Comparison of ENCODE assay signal across 14 cellular contexts in the genomic region with DNA sequence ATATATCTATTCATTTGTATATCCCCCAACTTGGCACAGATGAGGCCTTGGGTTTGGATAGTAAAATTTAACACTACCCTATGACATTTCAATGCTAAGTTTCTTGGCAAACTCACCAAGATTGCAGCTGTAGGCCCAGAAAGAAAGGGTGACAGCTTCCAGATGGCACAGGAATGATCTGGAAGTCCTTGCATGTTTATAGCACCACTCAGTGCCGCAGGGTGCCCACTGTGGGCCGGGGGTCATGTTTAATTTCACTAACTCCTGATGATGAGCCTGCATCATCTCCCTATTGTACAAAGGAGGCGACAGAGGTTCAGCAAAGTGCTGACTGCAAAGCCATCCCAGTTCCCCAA.
DNase-seq lines count a peak whose midpoint lies in the region; ATAC-seq and TF ChIP-seq lines count a peak whose summit lies in the region.
"Had no signal": no experiment of that assay in that cellular context is flagged by ENCODE, and none has a peak within 500 bp of the region (broad histone marks: within the 10 kb centered on the region; RNA-seq: fewer than 3 reads in every experiment).

No MANE protein-coding gene starts in this region.

- H3K9me3 ChIP-seq in Karpas-422 (ENCODE audit: low read length) (no peaks in the 10 kb centered on the region), body of pancreas (no peaks in the 10 kb centered on the region), tibial artery (no peaks in the 10 kb centered on the region), aorta (ENCODE audit: control insufficient read depth, low read length) (no peaks in the 10 kb centered on the region)

- H3K4me3 ChIP-seq in Karpas-422 (ENCODE audit: low read length) (peak overlapping the region; percentile 14; the same call in 1 of the 2 replicates), body of pancreas (no peak overlapping the region), tibial artery (no peak overlapping the region), aorta (ENCODE audit: low read length in 2 of 2) (no peak overlapping the region)
- H3K4me3 ChIP-seq: skin epidermis had no signal

- 29 to 42% methylated on average over 2 to 3 of the region's 3 CpGs for WGBS in body of pancreas, 2 donors
- 35 to 37% methylated on average over 3 of the region's 3 CpGs for WGBS in aorta, 2 donors

- no peaks in the 10 kb centered on the region for H3K9me2 ChIP-seq in Karpas-422 (replicated peaks; ENCODE audit: insufficient read depth, low read length)

- DNase-seq in Karpas-422: peak; percentile 53
- DNase-seq in body of pancreas: peak in 1 of 4 donors; percentile 72
- peak; percentile 36 for DNase-seq in mucosa of gallbladder (ENCODE audit: low spot score)
- DNase-seq in tibial artery: no peak
- DNase-seq in aorta: no peak
- no peak for DNase-seq in glomerular visceral epithelial cell (ENCODE audit: extremely low spot score)
- DNase-seq: activated CD4-positive, alpha-beta T cell treated with anti-CD3 and anti-CD28 coated beads for 48 hours; activated effector memory CD4-positive, alpha-beta T cell treated with Interleukin-2 at 50 U/mL for 16 hours; hippocampal formation; midbrain; NCI-H1092 treated with DMSO at 0.1 percent for 48 hours; NCI-H69 had no signal

- intact Hi-C loops in body of pancreas (cut with DNase I): no loop called here
- intact Hi-C loops in tibial artery (cut with DNase I; ENCODE audit: low total_unique reads): no loop called here
- intact Hi-C loops in aorta (cut with DNase I): no loop called here

- no peak overlapping the region for H3K9ac ChIP-seq in Karpas-422 (ENCODE audit: low read length)

- ATAC-seq in body of pancreas (no peak), GM19455 (IDR thresholded peaks at IDR 0.05; ENCODE audit: unreplicated experiment) (no peak), aorta (ENCODE audit: low FRiP score) (no peak)

- peaks cover 20% of the 10 kb centered on the region; the same call in 1 of the 2 replicates for H4K20me1 ChIP-seq in Karpas-422 (ENCODE audit: insufficient read depth, low read depth, low read length)

- TF ChIP-seq CTCF in body of pancreas (IDR thresholded peaks at IDR 0.05) (peak in 1 of 7 experiments; percentile 12), tibial artery (IDR thresholded peaks at IDR 0.05) (no peak)

- no peak overlapping the region for H2AFZ ChIP-seq in Karpas-422 (ENCODE audit: low read length)

- no peaks in the 10 kb centered on the region for H3K27me3 ChIP-seq in Karpas-422 (ENCODE audit: low read length)
- H3K27me3 ChIP-seq in body of pancreas: no peaks in the 10 kb centered on the region
- H3K27me3 ChIP-seq in tibial artery: no peaks in the 10 kb centered on the region
- H3K27me3 ChIP-seq in aorta (ENCODE audit: control insufficient read depth in 1 of 2, insufficient read depth in 2 of 2, low read length in 1 of 2): no peaks in the 10 kb centered on the region

- peak overlapping the region; percentile 13 for H3K4me2 ChIP-seq in Karpas-422 (ENCODE audit: low read depth, low read length, poor library complexity, severe bottlenecking)

- TF ChIP-seq POLR2A in body of pancreas (IDR thresholded peaks at IDR 0.05): no peak

- no peaks in the 10 kb centered on the region for H3K36me3 ChIP-seq in Karpas-422 (ENCODE audit: insufficient read depth, low read length)
- no peaks in the 10 kb centered on the region for H3K36me3 ChIP-seq in body of pancreas (replicated peaks in 1 of 2; ENCODE audit: insufficient read depth in 1 of 2, low read depth in 2 of 2)
- no peaks in the 10 kb centered on the region for H3K36me3 ChIP-seq in tibial artery
- H3K36me3 ChIP-seq in aorta (ENCODE audit: control insufficient read depth in 1 of 2, insufficient read depth in 2 of 2, low read length in 1 of 2): no peaks in the 10 kb centered on the region

- H3K79me2 ChIP-seq in Karpas-422 (ENCODE audit: low read length): no peaks in the 10 kb centered on the region

- H3K4me1 ChIP-seq in Karpas-422 (ENCODE audit: low read length): peaks cover 63% of the 10 kb centered on the region
- H3K4me1 ChIP-seq in body of pancreas: peaks cover 75% of the 10 kb centered on the region
- H3K4me1 ChIP-seq in tibial artery: peaks cover 0 to 17% (median 14%) of the 10 kb centered on the region in 4 donors
- no peaks in the 10 kb centered on the region for H3K4me1 ChIP-seq in aorta (ENCODE audit: control insufficient read depth in 1 of 2, insufficient read depth in 2 of 2, low read length in 2 of 2)

- peak overlapping the region; percentile 9; the same call in 1 of the 2 replicates for H3K27ac ChIP-seq in Karpas-422 (ENCODE audit: low read length)
- peak overlapping the region; percentile 90 to 99 (median 94) for H3K27ac ChIP-seq in body of pancreas
- peak overlapping the region; percentile 66 to 67 for H3K27ac ChIP-seq in tibial artery
- no peak overlapping the region for H3K27ac ChIP-seq in aorta (ENCODE audit: low read depth in 1 of 2, low read length in 2 of 2)

Comparison
In these comparisons a context has a peak if more than half of its experiments do, and no peak if none do; other contexts are left out.
1. DNase-seq: peak in Karpas-422 (single experiment) and mucosa of gallbladder (single experiment); none in tibial artery (0 of 2), aorta (0 of 2) and glomerular visceral epithelial cell (single experiment).
2. H3K27ac ChIP-seq: peak in Karpas-422 (single experiment), body of pancreas (4 of 4) and tibial artery (2 of 2); none in aorta (0 of 2).